1 cellular context compared by ENCODE assay signal in genomic region chr20:44210422-44211176, GRCh38.
TF ChIP-seq lines count a peak whose summit lies in the region.

TSS of gene OSER1 (minus strand) at chr20:44210771. CDS start at chr20:44206957, 3,814 bp downstream.

TF ChIP-seq in HepG2, 621 proteins besides CTCF, POLR2A, EP300 and RAD21 (continued from another document and continues in another):
- TF ChIP-seq ZNF646 (CRISPR knock-in tag; IDR thresholded peaks at IDR 0.05) (no peak), ZNF547 (CRISPR knock-in tag; IDR thresholded peaks at IDR 0.05) (0 out of 2 replicates have a peak, but pooled peaks have one; percentile 79), RXRA (CRISPR knock-in tag; IDR thresholded peaks at IDR 0.05) (peak; percentile 84), NCOA1 (CRISPR knock-in tag; IDR thresholded peaks at IDR 0.05) (0 out of 2 replicates have a peak, but pooled peaks have one; percentile 26), MYPOP (CRISPR knock-in tag; IDR thresholded peaks at IDR 0.05) (no peak; the same call in 1 of the 2 replicates), ZNF768 (CRISPR knock-in tag; IDR thresholded peaks at IDR 0.05) (peak; percentile 68), ZNF83 (CRISPR knock-in tag; IDR thresholded peaks at IDR 0.05; ENCODE audit: borderline replicate concordance) (no peak), NFKB2 (CRISPR knock-in tag; IDR thresholded peaks at IDR 0.05; ENCODE audit: borderline replicate concordance) (peak; percentile 12; the same call in 1 of the 2 replicates), ZNF660 (CRISPR knock-in tag; IDR thresholded peaks at IDR 0.05; ENCODE audit: borderline replicate concordance, low read depth) (no peak), SMARCE1 (IDR thresholded peaks at IDR 0.05; ENCODE audit: borderline replicate concordance) (no peak), E2F5 (CRISPR knock-in tag; conservative IDR thresholded peaks at IDR 0.05) (0 out of 2 replicates have a peak, but pooled peaks have one; percentile 18), TEAD3 (CRISPR knock-in tag; optimal IDR thresholded peaks at IDR 0.05; ENCODE audit: borderline replicate concordance) (peak; percentile 44), ZC3H13 (CRISPR knock-in tag; IDR thresholded peaks at IDR 0.05) (peak; percentile 90), JUND (CRISPR knock-in tag; IDR thresholded peaks at IDR 0.05) (peak; percentile 31), RARG (CRISPR knock-in tag; IDR thresholded peaks at IDR 0.05; ENCODE audit: low read depth) (no peak), EZH2 (conservative IDR thresholded peaks at IDR 0.05; ENCODE audit: low read depth, low read length) (no peak), ZNF282 (IDR thresholded peaks at IDR 0.05; ENCODE audit: partially characterized antibody) (no peak), ZHX2 (IDR thresholded peaks at IDR 0.05; ENCODE audit: low read depth) (peak; percentile 89; the same call in 1 of the 2 replicates), ZHX2 (CRISPR knock-in tag; IDR thresholded peaks at IDR 0.05; ENCODE audit: borderline replicate concordance) (peak; percentile 88; the same call in 1 of the 2 replicates), CHD4 (IDR thresholded peaks at IDR 0.05; ENCODE audit: borderline replicate concordance, low read length) (no peak), LBX2 (CRISPR knock-in tag; IDR thresholded peaks at IDR 0.05; ENCODE audit: borderline replicate concordance) (no peak; the same call in 1 of the 2 replicates), FOXM1 (CRISPR knock-in tag; IDR thresholded peaks at IDR 0.05) (peak; percentile 82), JUN (CRISPR knock-in tag; IDR thresholded peaks at IDR 0.05) (no peak), ZNF713 (CRISPR knock-in tag; IDR thresholded peaks at IDR 0.05) (no peak), CSRNP2 (CRISPR knock-in tag; conservative IDR thresholded peaks at IDR 0.05; ENCODE audit: low read depth) (no peak), ZNF749 (CRISPR knock-in tag; IDR thresholded peaks at IDR 0.05; ENCODE audit: borderline replicate concordance) (no peak; the same call in 1 of the 2 replicates), ZNF296 (CRISPR knock-in tag; conservative IDR thresholded peaks at IDR 0.05) (no peak; the same call in 1 of the 2 replicates), ATF7 (IDR thresholded peaks at IDR 0.05) (peak; percentile 77), ATF7 (CRISPR knock-in tag; IDR thresholded peaks at IDR 0.05) (peak; percentile 77; the same call in 1 of the 2 replicates), ZNF879 (CRISPR knock-in tag; IDR thresholded peaks at IDR 0.05) (no peak; the same call in 1 of the 2 replicates), MTA3 (CRISPR knock-in tag; IDR thresholded peaks at IDR 0.05) (no peak), ZNF251 (CRISPR knock-in tag; IDR thresholded peaks at IDR 0.05) (no peak; the same call in 1 of the 2 replicates), ZNF274 (CRISPR knock-in tag; IDR thresholded peaks at IDR 0.05) (no peak), ZNF253 (CRISPR knock-in tag; IDR thresholded peaks at IDR 0.05; ENCODE audit: borderline replicate concordance) (no peak; the same call in 1 of the 2 replicates), MLXIP (CRISPR knock-in tag; IDR thresholded peaks at IDR 0.05; ENCODE audit: borderline replicate concordance) (no peak), ELK4 (CRISPR knock-in tag; IDR thresholded peaks at IDR 0.05; ENCODE audit: borderline replicate concordance) (no peak), ZNF160 (CRISPR knock-in tag; IDR thresholded peaks at IDR 0.05) (peak; percentile 47; the same call in 1 of the 2 replicates), ZNF225 (CRISPR knock-in tag; IDR thresholded peaks at IDR 0.05) (peak; percentile 72; the same call in 1 of the 2 replicates), LCORL (IDR thresholded peaks at IDR 0.05) (peak; percentile 71; the same call in 1 of the 2 replicates), LCORL (CRISPR knock-in tag; IDR thresholded peaks at IDR 0.05) (peak; percentile 98)
